In genomic region chr4:180949825-180950224, GRCh38 we compare ENCODE assay signal across 18 cellular contexts.
"Had no signal": no experiment of that assay in that cellular context is flagged by ENCODE, and none has a peak within 500 bp of the region (broad histone marks: within the 10 kb centered on the region; RNA-seq: fewer than 3 reads in every experiment).

No MANE protein-coding gene starts in this region.

- ATAC-seq: effector memory CD8-positive, alpha-beta T cell; left lung; stimulated activated memory B cell treated with anti-CD40 and anti-IgM and Interleukin-4, amounts not matched to agents 10 μg/mL and 1 μg/mL and 100 μg/mL, for 72 hours; upper lobe of right lung had no signal

- H3K27ac Mint-ChIP-seq: activated naive CD8-positive, alpha-beta T cell; activated T-helper 1 cell treated with anti-CD3 and anti-CD28 coated beads, Interleukin-12 subunit alpha, Interleukin-12 subunit beta, Interleukin-2, Interleukin-4 antibody, amounts not matched to agents 30 ng/mL and 10 ng/mL and 1 ng/mL, durations not matched to agents 14 hours and 24 hours and 36 hours; effector memory CD8-positive, alpha-beta T cell; nephron; stimulated activated memory B cell treated with anti-CD40 and anti-IgM and Interleukin-4, amounts not matched to agents 10 μg/mL and 1 μg/mL and 100 μg/mL, for 72 hours; T-helper 1 cell treated with Interleukin-12 subunit alpha and Interleukin-12 subunit beta and Interleukin-4 antibody, amounts not matched to agents 30 μg/mL and 1 μg/mL, for 36 hours had no signal

- H3K36me3 Mint-ChIP-seq: activated naive CD8-positive, alpha-beta T cell; stimulated activated memory B cell treated with anti-CD40 and anti-IgM and Interleukin-4, amounts not matched to agents 10 μg/mL and 1 μg/mL and 100 μg/mL, for 72 hours had no signal

- H3K27ac ChIP-seq: left lung, sigmoid colon, thoracic aorta, upper lobe of right lung, WERI-Rb-1 had no signal

- H3K4me3 Mint-ChIP-seq: activated naive CD8-positive, alpha-beta T cell; activated T-helper 1 cell treated with anti-CD3 and anti-CD28 coated beads, Interleukin-12 subunit alpha, Interleukin-12 subunit beta, Interleukin-2, Interleukin-4 antibody, amounts not matched to agents 30 ng/mL and 10 ng/mL and 1 ng/mL, durations not matched to agents 14 hours and 24 hours and 36 hours; effector memory CD8-positive, alpha-beta T cell; nephron; stimulated activated memory B cell treated with anti-CD40 and anti-IgM and Interleukin-4, amounts not matched to agents 10 μg/mL and 1 μg/mL and 100 μg/mL, for 72 hours; T-helper 1 cell treated with Interleukin-12 subunit alpha and Interleukin-12 subunit beta and Interleukin-4 antibody, amounts not matched to agents 30 μg/mL and 1 μg/mL, for 36 hours had no signal

- H3K4me3 ChIP-seq: left lung, sigmoid colon, thoracic aorta, upper lobe of right lung had no signal

- H3K9me3 Mint-ChIP-seq: activated T-helper 1 cell treated with anti-CD3 and anti-CD28 coated beads, Interleukin-12 subunit alpha, Interleukin-12 subunit beta, Interleukin-2, Interleukin-4 antibody, amounts not matched to agents 30 ng/mL and 10 ng/mL and 1 ng/mL, durations not matched to agents 14 hours and 24 hours and 36 hours; effector memory CD8-positive, alpha-beta T cell; stimulated activated memory B cell treated with anti-CD40 and anti-IgM and Interleukin-4, amounts not matched to agents 10 μg/mL and 1 μg/mL and 100 μg/mL, for 72 hours; T-helper 1 cell treated with Interleukin-12 subunit alpha and Interleukin-12 subunit beta and Interleukin-4 antibody, amounts not matched to agents 30 μg/mL and 1 μg/mL, for 36 hours had no signal

- H3K4me1 Mint-ChIP-seq: nephron; stimulated activated memory B cell treated with anti-CD40 and anti-IgM and Interleukin-4, amounts not matched to agents 10 μg/mL and 1 μg/mL and 100 μg/mL, for 72 hours had no signal

- H3K4me1 ChIP-seq: left lung, sigmoid colon, upper lobe of right lung had no signal

- H3K36me3 ChIP-seq: left lung, sigmoid colon, thoracic aorta, upper lobe of right lung, WERI-Rb-1 had no signal

- H3K9me3 ChIP-seq: left lung, sigmoid colon, thoracic aorta, upper lobe of right lung had no signal

- H3K27me3 ChIP-seq: left lung, sigmoid colon, upper lobe of right lung had no signal

- DNase-seq: activated CD4-positive, alpha-beta T cell treated with anti-CD3 and anti-CD28 coated beads for 1 hour; activated CD4-positive, alpha-beta T cell treated with anti-CD3 and anti-CD28 coated beads, Interleukin-2, amount 50 U/mL, for 48 hours; effector memory CD8-positive, alpha-beta T cell; head of caudate nucleus; kidney; left lung; midbrain; nucleus accumbens; sigmoid colon; stimulated activated CD4-positive, alpha-beta T cell treated with anti-CD3 and anti-CD28 coated beads, Interleukin-4, amount 100 ng/mL, for 24 hours; upper lobe of right lung; WERI-Rb-1 had no signal

- H3K27me3 Mint-ChIP-seq: activated naive CD8-positive, alpha-beta T cell; effector memory CD8-positive, alpha-beta T cell; stimulated activated memory B cell treated with anti-CD40 and anti-IgM and Interleukin-4, amounts not matched to agents 10 μg/mL and 1 μg/mL and 100 μg/mL, for 72 hours had no signal
